In genomic region chr12:67299936-67300335, GRCh38 we compare ENCODE assay signal across 1 cellular context.
TF ChIP-seq lines count a peak whose summit lies in the region.

No MANE protein-coding gene starts in this region.

TF ChIP-seq in HepG2, 621 proteins besides CTCF, POLR2A, EP300 and RAD21:
- TF ChIP-seq MAX (IDR thresholded peaks at IDR 0.05): no peak
- no peak for TF ChIP-seq ZIK1 (CRISPR knock-in tag; IDR thresholded peaks at IDR 0.05; ENCODE audit: borderline replicate concordance, low read depth)
- TF ChIP-seq CHCHD3 (CRISPR knock-in tag; IDR thresholded peaks at IDR 0.05): no peak
- TF ChIP-seq HNRNPLL (IDR thresholded peaks at IDR 0.05; ENCODE audit: low read depth, low read length, poor library complexity, severe bottlenecking): no peak
- no peak for TF ChIP-seq RELA (CRISPR knock-in tag; IDR thresholded peaks at IDR 0.05)
- no peak for TF ChIP-seq ZNF747 (CRISPR knock-in tag; IDR thresholded peaks at IDR 0.05; ENCODE audit: borderline replicate concordance)
- no peak for TF ChIP-seq ZBTB7A (CRISPR knock-in tag; IDR thresholded peaks at IDR 0.05)
- TF ChIP-seq DMAP1 (CRISPR knock-in tag; IDR thresholded peaks at IDR 0.05): no peak
- TF ChIP-seq AFF4 (CRISPR knock-in tag; IDR thresholded peaks at IDR 0.05): no peak
- no peak for TF ChIP-seq ZNF496 (CRISPR knock-in tag; IDR thresholded peaks at IDR 0.05; ENCODE audit: insufficient replicate concordance)
- no peak for TF ChIP-seq ZBTB43 (CRISPR knock-in tag; conservative IDR thresholded peaks at IDR 0.05)
- no peak for TF ChIP-seq MTA3 (CRISPR knock-in tag; IDR thresholded peaks at IDR 0.05)
- TF ChIP-seq HDAC1 (CRISPR knock-in tag; IDR thresholded peaks at IDR 0.05): no peak
- TF ChIP-seq HOMEZ (CRISPR knock-in tag; IDR thresholded peaks at IDR 0.05; ENCODE audit: low read depth): no peak
- TF ChIP-seq MED1 (CRISPR knock-in tag; IDR thresholded peaks at IDR 0.05): no peak
- TF ChIP-seq NFE2L2 (IDR thresholded peaks at IDR 0.05; ENCODE audit: low read length): no peak
